ENCODE assay signal across 8 cellular contexts in the genomic region with DNA sequence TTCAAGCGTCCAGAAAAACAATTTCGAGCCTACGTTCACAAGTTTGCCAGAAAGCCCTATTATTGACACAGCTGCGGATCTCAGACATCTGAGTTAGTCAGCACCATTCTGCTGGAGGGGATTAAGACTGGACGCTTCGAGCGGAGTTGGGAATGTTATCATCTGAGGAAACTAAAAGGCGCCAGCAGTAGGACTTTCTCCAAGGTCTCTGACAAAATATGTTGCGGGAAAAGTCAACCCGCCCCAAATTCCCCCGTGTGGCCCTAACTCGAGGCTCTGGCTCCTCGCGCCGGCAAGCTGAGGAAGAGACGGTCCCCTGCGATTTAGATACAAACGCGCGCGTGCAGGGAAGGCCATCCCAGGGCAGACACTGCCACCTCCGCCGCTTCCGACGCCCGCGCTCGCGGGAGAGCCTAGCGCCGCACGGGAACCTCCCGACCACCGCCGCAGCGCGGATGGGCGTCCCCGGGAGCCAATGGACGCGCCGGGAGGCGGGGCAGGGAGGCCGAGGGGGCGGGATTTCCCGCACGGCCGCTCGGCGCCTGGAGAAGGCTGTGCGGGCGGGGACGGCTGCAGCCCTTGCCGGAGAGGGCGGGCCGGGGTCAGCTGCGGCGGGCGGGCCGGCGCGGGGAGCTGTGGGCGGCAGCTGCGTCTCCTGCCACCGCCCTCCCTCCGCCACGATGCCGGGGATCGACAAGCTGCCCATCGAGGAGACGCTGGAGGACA. TPM values are rescaled to one million over a fixed set of nuclear protein-coding genes. Genes with fewer than 3 reads are reported as not detected.
A peak's percentile ranks its signal among the peaks of the same experiment; 100 is the strongest.
DNase-seq lines count a peak whose midpoint lies in the region; ATAC-seq, FAIRE-seq and TF ChIP-seq lines count a peak whose summit lies in the region.

A gene with protein sequence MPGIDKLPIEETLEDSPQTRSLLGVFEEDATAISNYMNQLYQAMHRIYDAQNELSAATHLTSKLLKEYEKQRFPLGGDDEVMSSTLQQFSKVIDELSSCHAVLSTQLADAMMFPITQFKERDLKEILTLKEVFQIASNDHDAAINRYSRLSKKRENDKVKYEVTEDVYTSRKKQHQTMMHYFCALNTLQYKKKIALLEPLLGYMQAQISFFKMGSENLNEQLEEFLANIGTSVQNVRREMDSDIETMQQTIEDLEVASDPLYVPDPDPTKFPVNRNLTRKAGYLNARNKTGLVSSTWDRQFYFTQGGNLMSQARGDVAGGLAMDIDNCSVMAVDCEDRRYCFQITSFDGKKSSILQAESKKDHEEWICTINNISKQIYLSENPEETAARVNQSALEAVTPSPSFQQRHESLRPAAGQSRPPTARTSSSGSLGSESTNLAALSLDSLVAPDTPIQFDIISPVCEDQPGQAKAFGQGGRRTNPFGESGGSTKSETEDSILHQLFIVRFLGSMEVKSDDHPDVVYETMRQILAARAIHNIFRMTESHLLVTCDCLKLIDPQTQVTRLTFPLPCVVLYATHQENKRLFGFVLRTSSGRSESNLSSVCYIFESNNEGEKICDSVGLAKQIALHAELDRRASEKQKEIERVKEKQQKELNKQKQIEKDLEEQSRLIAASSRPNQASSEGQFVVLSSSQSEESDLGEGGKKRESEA (plus strand): TSS at position 526 of the 726 bp plus-strand sequence. CDS start 155 bp downstream, at position 681.

- TSS peak; percentile 70 for BruUV-seq in HepG2 (replicated peaks; lab: Mats Ljungman, UMichigan)

- POLR2A ChIA-PET in HepG2 (lab: Yijun Ruan, JAX) = interaction anchor here (0.8 to 1.5 kb wide), 3 partner anchors 9 to 465 kb away, joined by 3 to 5 read pairs (median 4); a partner anchor contains a TSS

- FAIRE-seq in HepG2 (lab: Jason Lieb, UNC) = no peak

- TF ChIP-seq POLR2A in GM19099 (IDR thresholded peaks at IDR 0.05; ENCODE audit: extremely low read depth, insufficient read length, low read depth) (peak; percentile 87), HepG2 (IDR thresholded peaks at IDR 0.05; ENCODE audit: insufficient read depth in 1 of 2, low read depth in 2 of 2, low read length in 2 of 2) (peak; percentile 78 to 84)

- in situ Hi-C loops in HepG2 (cut with HindIII; ENCODE audit: extremely low pct_ligation_motif_present, low pct_unique_long_range_greater_than_20kb) = loop anchor here (10.0 kb wide), 1 partner anchor 233 kb away; no protein-coding TSS in a partner anchor

- DNase-seq in NCI-H69 (lab: John Stamatoyannopoulos, UW) (peak; percentile 93), dermis blood vessel endothelial cell (peak; percentile 94), HepG2 (ENCODE audit: low spot score) (peak; percentile 84)
- peak; percentile 92 to 93 for DNase-seq in activated CD4-positive, alpha-beta T cell treated with anti-CD3 and anti-CD28 coated beads, Interleukin-2, amount 50 U/mL, for 48 hours
- DNase-seq in stimulated activated CD4-positive, alpha-beta T cell treated with anti-CD3 and anti-CD28 coated beads, Interleukin-2, amount 100 ng/mL, for 48 hours = peak; percentile 86 to 89

- H2AFZ ChIP-seq in HepG2 (ENCODE audit: low read length) = peak within 1 kb of the TSS; percentile 97

- H3K9ac ChIP-seq in BLaER1 (peak within 1 kb of the TSS; percentile 91), HepG2 (ENCODE audit: insufficient read depth, low read depth, low read length) (peak within 1 kb of the TSS; percentile 75)

- H4K20me1 ChIP-seq in BLaER1 (peaks cover 38% of the 10 kb centered on the region), HepG2 (ENCODE audit: insufficient read depth, low read length) (0 out of 2 replicates have a peak, but pooled peaks cover 8% of the 10 kb centered on the region)

- CTCF ChIA-PET in HepG2 (lab: Yijun Ruan, JAX; ENCODE audit: low intra/inter-chr PET ratio, low total read pairs) = no interaction called here

- H3K79me2 ChIP-seq in HepG2 (ENCODE audit: insufficient read depth, low read length) = peaks cover 35% of the 10 kb centered on the region

- no peak for TF ChIP-seq RAD21 in HepG2 (CRISPR knock-in tag; IDR thresholded peaks at IDR 0.05)

- WGBS in HepG2 (ENCODE audit: low lambda C conversion rate) = 2% methylated on average over 21 of the region's 71 CpGs

- no peaks in the 10 kb centered on the region for H3K27me3 ChIP-seq in BLaER1
- no peaks in the 10 kb centered on the region; a peak in 1 of 5 replicates for H3K27me3 ChIP-seq in HepG2 (ENCODE audit: control insufficient read depth in 1 of 2, insufficient read depth in 2 of 2, low read length in 2 of 2)

- TF ChIP-seq CTCF in HepG2 (CRISPR knock-in tag; IDR thresholded peaks at IDR 0.05) = no peak

- H3K4me3 ChIP-seq in BLaER1 (peak within 1 kb of the TSS; percentile 99), HepG2 (replicated peaks in 1 of 3; ENCODE audit: insufficient read depth in 1 of 3, low read depth in 2 of 3, low read length in 3 of 3) (peak within 1 kb of the TSS; percentile 74 to 86 (median 83))

- ATAC-seq in HG03378 (IDR thresholded peaks at IDR 0.05; ENCODE audit: unreplicated experiment) = peak; percentile 63
- peak; percentile 97 for ATAC-seq in HepG2

- no peak for TF ChIP-seq EP300 in HepG2 (IDR thresholded peaks at IDR 0.05; ENCODE audit: low read depth in 2 of 2, low read length in 2 of 2)
- TF ChIP-seq EP300 in HepG2 (CRISPR knock-in tag; IDR thresholded peaks at IDR 0.05; ENCODE audit: borderline replicate concordance) = no peak

- H3K4me1 ChIP-seq in BLaER1 (peaks cover 49% of the 10 kb centered on the region), HepG2 (ENCODE audit: insufficient read depth, low read length) (peaks cover 32% of the 10 kb centered on the region)

- H3K9me3 ChIP-seq in BLaER1 (no peaks in the 10 kb centered on the region), HepG2 (ENCODE audit: low read length) (no peaks in the 10 kb centered on the region)

- intact Hi-C loops in HepG2 (cut with micrococcal nuclease; ENCODE audit: unreplicated experiment) = loop anchor here (10.0 kb wide), 1 partner anchor 223 kb away; no protein-coding TSS in a partner anchor

- H3K4me2 ChIP-seq in BLaER1 = peak within 1 kb of the TSS; percentile 92
- H3K4me2 ChIP-seq in HepG2 (ENCODE audit: low read depth, low read length) = peak within 1 kb of the TSS; percentile 98

- H3K27ac ChIP-seq in BLaER1 (peak within 1 kb of the TSS; percentile 89), HepG2 (ENCODE audit: extremely low read length, insufficient read depth, low read length) (peak within 1 kb of the TSS; percentile 73)

- H3K36me3 ChIP-seq in BLaER1 (peaks cover 11% of the 10 kb centered on the region; the same call in 1 of the 2 replicates), HepG2 (replicated peaks in 1 of 2; ENCODE audit: control insufficient read depth in 1 of 2, insufficient read depth in 2 of 2, low read length in 2 of 2) (no peaks in the 10 kb centered on the region)

TF ChIP-seq in HepG2, 621 proteins besides CTCF, POLR2A, EP300 and RAD21 (continues in another document):
- peak; percentile 90; the same call in 1 of the 2 replicates for TF ChIP-seq ZNF441 (CRISPR knock-in tag; IDR thresholded peaks at IDR 0.05; ENCODE audit: borderline replicate concordance)
- peak; percentile 53; the same call in 1 of the 2 replicates for TF ChIP-seq GATA4 (IDR thresholded peaks at IDR 0.05; ENCODE audit: borderline replicate concordance, low read depth)

RNA-seq across cellular contexts. Expression of the gene that starts here (rescaled TPM):
- total RNA-seq in dermis blood vessel endothelial cell (39.3 and 58.9 TPM in 2 replicates), HepG2 (2016; rRNA removed; fragmentation: Illumina TruSeq; extraction: Trizol) (29.0 and 47.9 TPM in 2 replicates)
- total RNA-seq in HepG2 (2016; cell fraction: cytosol; rRNA removed; fragmentation: Illumina TruSeq; extraction: Trizol; ENCODE audit: low read depth) = 18.9 and 22.1 TPM in 2 replicates
- 30.6 and 46.1 TPM in 2 replicates for total RNA-seq in HepG2 (2016; cell fraction: insoluble cytoplasmic fraction; rRNA removed; fragmentation: Illumina TruSeq; extraction: Trizol)
- total RNA-seq in HepG2 (2016; cell fraction: membrane; rRNA removed; fragmentation: Illumina TruSeq; extraction: Trizol) = 24.9 and 28.8 TPM in 2 replicates
- total RNA-seq in HepG2 (2016; cell fraction: nucleus; rRNA removed; fragmentation: Illumina TruSeq; extraction: Trizol) = 22.1 and 25.8 TPM in 2 replicates
- polyA plus RNA-seq in HepG2 (2011; rRNA removed) = 11.2 and 14.3 TPM in 2 replicates
- 7.3 and 9.5 TPM in 2 replicates for polyA plus RNA-seq in HepG2 (2011; cell fraction: cytosol; rRNA removed)
- 4.9 and 6.8 TPM in 2 replicates for polyA plus RNA-seq in HepG2 (2011; cell fraction: nucleus; rRNA removed)
- 13.5 and 15.8 TPM in 2 replicates for polyA plus RNA-seq in HepG2 (2012)
- 2.3 and 2.5 TPM in 2 replicates for polyA plus RNA-seq in HepG2 (2016; cell fraction: cytosol; fragmentation: Illumina TruSeq; extraction: Trizol; ENCODE audit: low read depth)
- polyA plus RNA-seq in HepG2 (2016; cell fraction: insoluble cytoplasmic fraction; fragmentation: Illumina TruSeq; extraction: Trizol; ENCODE audit: low read depth) = 23.2 and 23.3 TPM in 2 replicates
- polyA plus RNA-seq in HepG2 (2016; cell fraction: membrane; fragmentation: Illumina TruSeq; extraction: Trizol; ENCODE audit: low read depth) = 5.1 and 7.5 TPM in 2 replicates
- polyA plus RNA-seq in HepG2 (2016; cell fraction: nucleus; fragmentation: Illumina TruSeq; extraction: Trizol; ENCODE audit: insufficient read depth, low read depth) = 11.6 and 12.5 TPM in 2 replicates
- 31.2 and 53.9 TPM in 2 replicates for polyA minus RNA-seq in HepG2 (2011; rRNA and poly(A)+ RNA removed; ENCODE audit: low replicate concordance)
- polyA minus RNA-seq in HepG2 (2011; cell fraction: cytosol; rRNA and poly(A)+ RNA removed) = 25.4 and 28.6 TPM in 2 replicates
- 46.0 and 49.7 TPM in 2 replicates for polyA minus RNA-seq in HepG2 (2011; cell fraction: nucleus; rRNA and poly(A)+ RNA removed)

Comparison
In these comparisons a context has a peak if more than half of its experiments do, and no peak if none do; other contexts are left out.
1. Peak in every context shown above with its lines: DNase-seq, ATAC-seq, H3K4me3 ChIP-seq and H3K27ac ChIP-seq.